ENCODE assay signal across 8 cellular contexts in the genomic region with DNA sequence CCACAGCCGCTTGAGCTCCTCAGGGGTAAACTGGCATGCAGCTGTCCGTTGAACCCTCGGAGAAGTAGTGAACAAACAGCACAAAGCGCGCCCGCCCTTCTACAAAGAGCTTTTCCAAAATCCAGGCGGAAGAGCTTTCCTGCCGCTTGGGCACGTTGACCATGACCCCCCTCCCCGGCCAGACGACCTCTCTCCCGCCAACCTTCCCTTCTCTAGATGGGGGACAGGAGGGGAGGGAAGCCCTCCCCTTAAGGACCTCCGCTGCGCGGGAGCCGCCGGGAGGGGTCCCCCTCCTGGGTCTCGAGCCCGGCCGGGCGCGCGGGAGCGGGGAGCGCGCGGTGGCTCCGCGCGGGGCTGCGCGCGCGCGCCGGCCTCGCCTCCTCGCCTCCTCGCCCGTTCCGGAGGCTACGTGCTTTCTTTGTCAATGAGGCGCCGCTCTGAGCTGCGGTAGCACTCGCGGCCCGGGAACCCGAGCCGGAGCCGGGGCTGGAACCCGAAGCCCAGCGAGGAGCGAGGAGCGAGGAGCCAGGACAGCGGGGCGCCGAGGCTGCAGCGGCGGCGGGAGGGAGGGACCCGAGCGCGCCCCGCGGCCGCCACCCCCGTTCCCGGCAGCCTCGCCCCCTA. TPM values are rescaled to one million over a fixed set of nuclear protein-coding genes. Genes with fewer than 3 reads are reported as not detected.
DNase-seq lines count a peak whose midpoint lies in the region; ATAC-seq and TF ChIP-seq lines count a peak whose summit lies in the region.

TSS of gene KIAA1549L (plus strand) at position 421 of the 624 bp plus-strand sequence.

- POLR2A ChIA-PET in Caco-2 (lab: Charles Lee) = no interaction called here
- POLR2A ChIA-PET in activated B cell treated with CpG ODN at 0.5 μM for 24 hours (lab: Charles Lee) = no interaction called here

- DNase-seq in Caco-2 (peak in 1 of 2 experiments; percentile 23), HFFc6 (no peak), activated B cell treated with CpG ODN at 0.5 μM for 24 hours (no peak), right cardiac atrium (peak in 1 of 3 donors; percentile 42), smooth muscle cell (lab: John Stamatoyannopoulos, UW; ENCODE audit: unreplicated experiment) (no peak), activated gamma-delta T cell treated with Interleukin-2 at 50 U/mL for 16 hours (no peak), mesenteric fat pad (ENCODE audit: low spot score) (no peak)

- BruUV-seq in Caco-2 (replicated peaks; lab: Mats Ljungman, UMichigan) = no TSS peak

- peaks cover 11% of the 10 kb centered on the region for H3F3A ChIP-seq in smooth muscle cell (ENCODE audit: low read depth)

- H3K27me3 Mint-ChIP-seq in Caco-2 (ENCODE audit: insufficient read depth, unreplicated experiment) (peaks cover 22% of the 10 kb centered on the region), HFFc6 (ENCODE audit: insufficient read depth) (peaks cover 3% of the 10 kb centered on the region; the same call in 1 of the 2 replicates), activated B cell treated with CpG ODN at 0.5 μM for 24 hours (peaks cover 53% of the 10 kb centered on the region)

- WGBS in right cardiac atrium = 2% methylated on average over 70 of the region's 70 CpGs
- 4% methylated on average over 49 of the region's 70 CpGs for WGBS in smooth muscle cell (ENCODE audit: low lambda C conversion rate)

- no peak within 1 kb of the TSS for H3K9ac ChIP-seq in smooth muscle cell (ENCODE audit: low read depth)

- peak within 1 kb of the TSS; percentile 88 for H3K4me2 ChIP-seq in smooth muscle cell

- H3K4me1 ChIP-seq in Caco-2 (peaks cover 11% of the 10 kb centered on the region), right cardiac atrium (ENCODE audit: control insufficient read depth, insufficient read depth, low read length) (peaks cover 3% of the 10 kb centered on the region), smooth muscle cell (ENCODE audit: low read depth) (no peaks in the 10 kb centered on the region)

- H3K27ac Mint-ChIP-seq in Caco-2 (ENCODE audit: unreplicated experiment) (no peak within 1 kb of the TSS), HFFc6 (peak within 1 kb of the TSS; percentile 67), activated B cell treated with CpG ODN at 0.5 μM for 24 hours (no peak within 1 kb of the TSS)

- H3K9me3 Mint-ChIP-seq in Caco-2 (ENCODE audit: unreplicated experiment) (no peaks in the 10 kb centered on the region), HFFc6 (no peaks in the 10 kb centered on the region), activated B cell treated with CpG ODN at 0.5 μM for 24 hours (no peaks in the 10 kb centered on the region)

- intact Hi-C loops in Caco-2 (cut with micrococcal nuclease; ENCODE audit: unreplicated experiment) = no loop called here
- intact Hi-C loops in activated B cell treated with CpG ODN at 0.5 μM for 24 hours (cut with micrococcal nuclease) = no loop called here
- intact Hi-C loops in right cardiac atrium (cut with DNase I) = no loop called here

- H3K4me1 Mint-ChIP-seq in Caco-2 (ENCODE audit: low read depth, unreplicated experiment) (peaks cover 5% of the 10 kb centered on the region), HFFc6 (ENCODE audit: low read depth) (peaks cover 47% of the 10 kb centered on the region), activated B cell treated with CpG ODN at 0.5 μM for 24 hours (peaks cover 6% of the 10 kb centered on the region)

- H3K79me2 ChIP-seq in smooth muscle cell (ENCODE audit: low read depth) = no peaks in the 10 kb centered on the region

- ATAC-seq in activated B cell treated with CpG ODN at 0.5 μM for 24 hours (ENCODE audit: low read depth) (no peak), right cardiac atrium (peak in 1 of 2 donors; percentile 10), GM19397 (IDR thresholded peaks at IDR 0.05; ENCODE audit: unreplicated experiment) (no peak)

- no peaks in the 10 kb centered on the region for H4K20me1 ChIP-seq in smooth muscle cell (ENCODE audit: low read depth)

- H3K4me3 ChIP-seq in Caco-2 (ENCODE audit: low read depth, low read length) (peak within 1 kb of the TSS; percentile 55), right cardiac atrium (ENCODE audit: low read length) (peak within 1 kb of the TSS; percentile 65), smooth muscle cell (peak within 1 kb of the TSS; percentile 66)

- H3K36me3 ChIP-seq in Caco-2 (ENCODE audit: control insufficient read depth, insufficient read depth, low read length) (no peaks in the 10 kb centered on the region), smooth muscle cell (ENCODE audit: low read depth) (no peaks in the 10 kb centered on the region)

- peak within 1 kb of the TSS; percentile 78 for H2AFZ ChIP-seq in smooth muscle cell (ENCODE audit: low read depth)

- H3K27me3 ChIP-seq in Caco-2 (replicated peaks; ENCODE audit: control insufficient read depth, insufficient read depth, low read length) (peaks cover 3% of the 10 kb centered on the region), right cardiac atrium (ENCODE audit: control insufficient read depth, insufficient read depth) (no peaks in the 10 kb centered on the region), smooth muscle cell (ENCODE audit: low read depth) (peaks cover 39% of the 10 kb centered on the region)

- no peaks in the 10 kb centered on the region for H3K36me3 Mint-ChIP-seq in Caco-2 (ENCODE audit: insufficient read depth, unreplicated experiment)
- peaks cover 6% of the 10 kb centered on the region; the same call in 1 of the 2 replicates for H3K36me3 Mint-ChIP-seq in HFFc6 (ENCODE audit: low read depth)
- no peaks in the 10 kb centered on the region for H3K36me3 Mint-ChIP-seq in activated B cell treated with CpG ODN at 0.5 μM for 24 hours (ENCODE audit: low read depth)

- no peak for TF ChIP-seq CTCF in Caco-2 (IDR thresholded peaks at IDR 0.05; ENCODE audit: insufficient read depth in 1 of 2, low read depth in 1 of 2, low read length in 1 of 2, severe bottlenecking in 1 of 2, unreplicated experiment in 1 of 2)
- no peak for TF ChIP-seq CTCF in HFFc6 (IDR thresholded peaks at IDR 0.05)
- TF ChIP-seq CTCF in activated B cell treated with CpG ODN at 0.5 μM for 24 hours (IDR thresholded peaks at IDR 0.05) = no peak
- no peak for TF ChIP-seq CTCF in smooth muscle cell (IDR thresholded peaks at IDR 0.05; ENCODE audit: borderline replicate concordance, insufficient read depth, poor library complexity, severe bottlenecking)

- CTCF ChIA-PET in Caco-2 (lab: Charles Lee) = no interaction called here
- CTCF ChIA-PET in activated B cell treated with CpG ODN at 0.5 μM for 24 hours (lab: Charles Lee) = no interaction called here

- no peak within 1 kb of the TSS for H3K27ac ChIP-seq in right cardiac atrium (ENCODE audit: low read length)
- no peak within 1 kb of the TSS for H3K27ac ChIP-seq in smooth muscle cell (ENCODE audit: low read depth)

- H3K9me3 ChIP-seq in Caco-2 (no peaks in the 10 kb centered on the region), right cardiac atrium (ENCODE audit: control insufficient read depth, low read length) (no peaks in the 10 kb centered on the region), smooth muscle cell (replicated peaks; ENCODE audit: low read depth) (no peaks in the 10 kb centered on the region)

- peak within 1 kb of the TSS; percentile 64 for H3K4me3 Mint-ChIP-seq in Caco-2 (ENCODE audit: unreplicated experiment)
- peak within 1 kb of the TSS; percentile 91 for H3K4me3 Mint-ChIP-seq in HFFc6
- peak within 1 kb of the TSS; percentile 57 for H3K4me3 Mint-ChIP-seq in activated B cell treated with CpG ODN at 0.5 μM for 24 hours

RNA-seq across cellular contexts. Expression of gene KIAA1549L, which starts in this region (rescaled TPM):
- total RNA-seq in Caco-2 (2022) = 0.12 and 0.25 TPM in 2 replicates
- 10 to 100 TPM; 41.5 to 53.5 (median 46.7) TPM for total RNA-seq in HFFc6 (2021; fragmentation: NEBNext Ultra II Directional; extraction: Animal tissue kit (Norgen Biotek cat#: 25700))
- 0.09 TPM in 1 of 2 replicates, not detected in the other for total RNA-seq in activated B cell treated with CpG ODN at 0.5 μM for 24 hours
- total RNA-seq in right cardiac atrium = under 1 TPM; 0.21 to 0.39 (median 0.24) TPM
- polyA plus RNA-seq in right cardiac atrium = 0.07 TPM
- 7.7 and 9.0 TPM in 2 replicates for total RNA-seq in smooth muscle cell
- 2.5 and 3.3 TPM in 2 replicates for polyA plus RNA-seq in smooth muscle cell
- total RNA-seq in mesenteric fat pad = 0.16 TPM
